In the genomic region with DNA sequence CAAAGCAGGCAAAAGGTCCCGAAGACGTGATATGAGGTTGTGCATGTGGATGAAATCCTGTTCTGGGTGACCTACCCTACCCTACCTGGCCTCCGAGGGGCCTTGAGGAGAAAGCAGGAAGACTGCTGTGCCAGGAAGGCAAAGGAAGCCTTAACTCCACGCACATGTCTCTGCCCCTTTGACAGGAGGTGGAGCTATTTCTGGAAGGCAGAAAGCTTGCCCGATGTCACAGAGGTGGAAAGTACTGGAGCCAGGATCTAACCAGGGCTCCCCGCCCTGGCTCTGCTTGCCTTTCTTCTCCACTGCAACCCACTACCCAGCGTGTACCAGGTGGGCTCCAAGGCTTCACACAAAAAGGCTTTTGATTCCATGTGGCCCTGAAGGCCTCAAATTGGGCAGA, we compare ENCODE assay signal across 1 cellular context.
TF ChIP-seq lines count a peak whose summit lies in the region.

No MANE protein-coding gene starts in this region.

TF ChIP-seq in WTC11, 78 proteins besides CTCF, POLR2A, EP300 and RAD21 (continued from another document):
- TF ChIP-seq, protein P1, sequence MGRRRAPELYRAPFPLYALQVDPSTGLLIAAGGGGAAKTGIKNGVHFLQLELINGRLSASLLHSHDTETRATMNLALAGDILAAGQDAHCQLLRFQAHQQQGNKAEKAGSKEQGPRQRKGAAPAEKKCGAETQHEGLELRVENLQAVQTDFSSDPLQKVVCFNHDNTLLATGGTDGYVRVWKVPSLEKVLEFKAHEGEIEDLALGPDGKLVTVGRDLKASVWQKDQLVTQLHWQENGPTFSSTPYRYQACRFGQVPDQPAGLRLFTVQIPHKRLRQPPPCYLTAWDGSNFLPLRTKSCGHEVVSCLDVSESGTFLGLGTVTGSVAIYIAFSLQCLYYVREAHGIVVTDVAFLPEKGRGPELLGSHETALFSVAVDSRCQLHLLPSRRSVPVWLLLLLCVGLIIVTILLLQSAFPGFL (CRISPR knock-in tag; IDR thresholded peaks at IDR 0.05; ENCODE audit: borderline replicate concordance), result no peak
- TF ChIP-seq CBFB (CRISPR knock-in tag; IDR thresholded peaks at IDR 0.05; ENCODE audit: low read depth) (no peak), SP1 (CRISPR knock-in tag; conservative IDR thresholded peaks at IDR 0.05) (no peak), ZNF232 (CRISPR knock-in tag; IDR thresholded peaks at IDR 0.05) (no peak), TP53 (CRISPR knock-in tag; IDR thresholded peaks at IDR 0.05) (no peak), RORB (CRISPR knock-in tag; IDR thresholded peaks at IDR 0.05) (no peak)
- TF ChIP-seq, protein P2, sequence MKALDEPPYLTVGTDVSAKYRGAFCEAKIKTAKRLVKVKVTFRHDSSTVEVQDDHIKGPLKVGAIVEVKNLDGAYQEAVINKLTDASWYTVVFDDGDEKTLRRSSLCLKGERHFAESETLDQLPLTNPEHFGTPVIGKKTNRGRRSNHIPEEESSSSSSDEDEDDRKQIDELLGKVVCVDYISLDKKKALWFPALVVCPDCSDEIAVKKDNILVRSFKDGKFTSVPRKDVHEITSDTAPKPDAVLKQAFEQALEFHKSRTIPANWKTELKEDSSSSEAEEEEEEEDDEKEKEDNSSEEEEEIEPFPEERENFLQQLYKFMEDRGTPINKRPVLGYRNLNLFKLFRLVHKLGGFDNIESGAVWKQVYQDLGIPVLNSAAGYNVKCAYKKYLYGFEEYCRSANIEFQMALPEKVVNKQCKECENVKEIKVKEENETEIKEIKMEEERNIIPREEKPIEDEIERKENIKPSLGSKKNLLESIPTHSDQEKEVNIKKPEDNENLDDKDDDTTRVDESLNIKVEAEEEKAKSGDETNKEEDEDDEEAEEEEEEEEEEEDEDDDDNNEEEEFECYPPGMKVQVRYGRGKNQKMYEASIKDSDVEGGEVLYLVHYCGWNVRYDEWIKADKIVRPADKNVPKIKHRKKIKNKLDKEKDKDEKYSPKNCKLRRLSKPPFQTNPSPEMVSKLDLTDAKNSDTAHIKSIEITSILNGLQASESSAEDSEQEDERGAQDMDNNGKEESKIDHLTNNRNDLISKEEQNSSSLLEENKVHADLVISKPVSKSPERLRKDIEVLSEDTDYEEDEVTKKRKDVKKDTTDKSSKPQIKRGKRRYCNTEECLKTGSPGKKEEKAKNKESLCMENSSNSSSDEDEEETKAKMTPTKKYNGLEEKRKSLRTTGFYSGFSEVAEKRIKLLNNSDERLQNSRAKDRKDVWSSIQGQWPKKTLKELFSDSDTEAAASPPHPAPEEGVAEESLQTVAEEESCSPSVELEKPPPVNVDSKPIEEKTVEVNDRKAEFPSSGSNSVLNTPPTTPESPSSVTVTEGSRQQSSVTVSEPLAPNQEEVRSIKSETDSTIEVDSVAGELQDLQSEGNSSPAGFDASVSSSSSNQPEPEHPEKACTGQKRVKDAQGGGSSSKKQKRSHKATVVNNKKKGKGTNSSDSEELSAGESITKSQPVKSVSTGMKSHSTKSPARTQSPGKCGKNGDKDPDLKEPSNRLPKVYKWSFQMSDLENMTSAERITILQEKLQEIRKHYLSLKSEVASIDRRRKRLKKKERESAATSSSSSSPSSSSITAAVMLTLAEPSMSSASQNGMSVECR (CRISPR knock-in tag; IDR thresholded peaks at IDR 0.05; ENCODE audit: borderline replicate concordance), result no peak
- TF ChIP-seq, protein P3, sequence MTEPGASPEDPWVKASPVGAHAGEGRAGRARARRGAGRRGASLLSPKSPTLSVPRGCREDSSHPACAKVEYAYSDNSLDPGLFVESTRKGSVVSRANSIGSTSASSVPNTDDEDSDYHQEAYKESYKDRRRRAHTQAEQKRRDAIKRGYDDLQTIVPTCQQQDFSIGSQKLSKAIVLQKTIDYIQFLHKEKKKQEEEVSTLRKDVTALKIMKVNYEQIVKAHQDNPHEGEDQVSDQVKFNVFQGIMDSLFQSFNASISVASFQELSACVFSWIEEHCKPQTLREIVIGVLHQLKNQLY (CRISPR knock-in tag; IDR thresholded peaks at IDR 0.05), result no peak
- TF ChIP-seq, protein P4, sequence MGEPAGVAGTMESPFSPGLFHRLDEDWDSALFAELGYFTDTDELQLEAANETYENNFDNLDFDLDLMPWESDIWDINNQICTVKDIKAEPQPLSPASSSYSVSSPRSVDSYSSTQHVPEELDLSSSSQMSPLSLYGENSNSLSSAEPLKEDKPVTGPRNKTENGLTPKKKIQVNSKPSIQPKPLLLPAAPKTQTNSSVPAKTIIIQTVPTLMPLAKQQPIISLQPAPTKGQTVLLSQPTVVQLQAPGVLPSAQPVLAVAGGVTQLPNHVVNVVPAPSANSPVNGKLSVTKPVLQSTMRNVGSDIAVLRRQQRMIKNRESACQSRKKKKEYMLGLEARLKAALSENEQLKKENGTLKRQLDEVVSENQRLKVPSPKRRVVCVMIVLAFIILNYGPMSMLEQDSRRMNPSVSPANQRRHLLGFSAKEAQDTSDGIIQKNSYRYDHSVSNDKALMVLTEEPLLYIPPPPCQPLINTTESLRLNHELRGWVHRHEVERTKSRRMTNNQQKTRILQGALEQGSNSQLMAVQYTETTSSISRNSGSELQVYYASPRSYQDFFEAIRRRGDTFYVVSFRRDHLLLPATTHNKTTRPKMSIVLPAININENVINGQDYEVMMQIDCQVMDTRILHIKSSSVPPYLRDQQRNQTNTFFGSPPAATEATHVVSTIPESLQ (CRISPR knock-in tag; IDR thresholded peaks at IDR 0.05), result no peak
